In the genomic region with DNA sequence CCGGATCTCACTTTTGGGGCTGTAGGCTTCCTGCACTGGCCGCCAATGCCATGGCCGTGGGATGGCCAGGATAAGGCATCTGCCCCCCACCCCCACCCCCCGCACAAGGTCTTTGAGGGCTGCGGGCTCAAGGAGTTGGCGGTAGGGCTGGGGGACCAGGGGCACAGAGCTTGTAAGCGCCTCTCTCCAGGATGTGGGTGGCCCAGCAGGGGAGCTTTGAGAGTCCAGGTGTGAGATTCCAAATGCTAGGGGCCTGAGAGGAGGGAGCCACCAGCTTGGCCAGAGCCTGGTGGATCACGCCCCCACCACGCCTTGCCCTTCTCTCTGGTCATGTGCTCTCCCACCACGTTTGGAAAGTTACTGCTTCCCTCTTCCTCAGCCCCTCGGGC, we compare ENCODE assay signal across 15 cellular contexts. TPM values are rescaled to one million over a fixed set of nuclear protein-coding genes. Genes with fewer than 3 reads are reported as not detected.
A peak's percentile ranks its signal among the peaks of the same experiment; 100 is the strongest.
DNase-seq lines count a peak whose midpoint lies in the region; ATAC-seq and TF ChIP-seq lines count a peak whose summit lies in the region.
"Had no signal": no experiment of that assay in that cellular context is flagged by ENCODE, and none has a peak within 500 bp of the region (broad histone marks: within the 10 kb centered on the region; RNA-seq: fewer than 3 reads in every experiment).

No MANE protein-coding gene starts in this region.

- peaks cover 7% of the 10 kb centered on the region for H3F3A ChIP-seq in OCI-LY1 (ENCODE audit: insufficient read depth, low read length)

- H3K27me3 ChIP-seq in OCI-LY1 (ENCODE audit: insufficient read depth, low read length) = no peaks in the 10 kb centered on the region
- no peaks in the 10 kb centered on the region for H3K27me3 ChIP-seq in lung (ENCODE audit: control insufficient read depth, insufficient read depth)
- H3K27me3 ChIP-seq in HAP-1 (ENCODE audit: low read depth) = no peaks in the 10 kb centered on the region

- H3K4me2 ChIP-seq in OCI-LY1 (ENCODE audit: low read length) = peak overlapping the region; percentile 96

- POLR2A ChIA-PET in activated CD4-positive, alpha-beta memory T cell treated with anti-CD3 and anti-CD28 coated beads for 36 hours (lab: Charles Lee) = no interaction called here

- H2AFZ ChIP-seq in OCI-LY1 (ENCODE audit: low read length) = no peak overlapping the region

- H3K27me3 Mint-ChIP-seq in dendritic cell treated with granulocyte-macrophage colony-stimulating factor and Interleukin-4, amounts not matched to agents 40 ng/mL and 50 ng/mL, for 4 days = no peaks in the 10 kb centered on the region
- no peaks in the 10 kb centered on the region for H3K27me3 Mint-ChIP-seq in activated CD4-positive, alpha-beta memory T cell treated with anti-CD3 and anti-CD28 coated beads for 36 hours
- H3K27me3 Mint-ChIP-seq: stimulated activated naive CD8-positive, alpha-beta T cell treated with anti-CD3 and anti-CD28 coated beads, Interleukin-15, Interleukin-2, amounts not matched to agents 100 ng/mL and 50 ng/mL, for 24 hours had no signal

- H3K4me1 ChIP-seq in OCI-LY1 (ENCODE audit: insufficient read depth, low read length, severe bottlenecking) = peaks cover 85% of the 10 kb centered on the region
- H3K4me1 ChIP-seq in lung (ENCODE audit: control insufficient read depth in 2 of 2, insufficient read depth in 2 of 2, low read length in 2 of 2) = peaks cover 21 to 51% of the 10 kb centered on the region in 2 donors
- H3K4me1 ChIP-seq in HAP-1 = no peaks in the 10 kb centered on the region

- CTCF ChIA-PET in activated CD4-positive, alpha-beta memory T cell treated with anti-CD3 and anti-CD28 coated beads for 36 hours (lab: Charles Lee) = no interaction called here

- H3K36me3 Mint-ChIP-seq in dendritic cell treated with granulocyte-macrophage colony-stimulating factor and Interleukin-4, amounts not matched to agents 40 ng/mL and 50 ng/mL, for 4 days (ENCODE audit: low read depth) = peaks cover 59% of the 10 kb centered on the region
- peaks cover 7% of the 10 kb centered on the region for H3K36me3 Mint-ChIP-seq in activated CD4-positive, alpha-beta memory T cell treated with anti-CD3 and anti-CD28 coated beads for 36 hours

- peaks cover 91% of the 10 kb centered on the region for H3K4me1 Mint-ChIP-seq in dendritic cell treated with granulocyte-macrophage colony-stimulating factor and Interleukin-4, amounts not matched to agents 40 ng/mL and 50 ng/mL, for 4 days (ENCODE audit: low read depth)
- peaks cover 48% of the 10 kb centered on the region for H3K4me1 Mint-ChIP-seq in activated CD4-positive, alpha-beta memory T cell treated with anti-CD3 and anti-CD28 coated beads for 36 hours (ENCODE audit: low read depth)

- H3K9ac ChIP-seq in OCI-LY1 (ENCODE audit: low read length) = no peak overlapping the region; the same call in 1 of the 2 replicates

- in situ Hi-C loops in HAP-1 (cut with MboI; ENCODE audit: low sequenced_read_pairs) = no loop called here

- TF ChIP-seq CTCF in OCI-LY1 (IDR thresholded peaks at IDR 0.05; ENCODE audit: low read length) (no peak), lung (IDR thresholded peaks at IDR 0.05; ENCODE audit: control extremely low read depth, extremely low read depth) (no peak)

- no peaks in the 10 kb centered on the region for H3K9me2 ChIP-seq in OCI-LY1 (ENCODE audit: low read depth, low read length)

- intact Hi-C loops in dendritic cell treated with granulocyte-macrophage colony-stimulating factor and Interleukin-4, amounts not matched to agents 40 ng/mL and 50 ng/mL, for 4 days (cut with micrococcal nuclease) = no loop called here
- intact Hi-C loops in activated CD4-positive, alpha-beta memory T cell treated with anti-CD3 and anti-CD28 coated beads for 36 hours (cut with micrococcal nuclease) = no loop called here

- H3K4me3 ChIP-seq in OCI-LY1 (ENCODE audit: low read depth, low read length, poor library complexity, severe bottlenecking) = no peak overlapping the region
- H3K4me3 ChIP-seq in lung = no peak overlapping the region
- H3K4me3 ChIP-seq in HAP-1 = no peak overlapping the region

- ATAC-seq in lung (ENCODE audit: insufficient read depth, low FRiP score) = no peak
- no peak for ATAC-seq in left lobe of liver
- ATAC-seq: PC-3 had no signal

- H3K4me3 Mint-ChIP-seq in dendritic cell treated with granulocyte-macrophage colony-stimulating factor and Interleukin-4, amounts not matched to agents 40 ng/mL and 50 ng/mL, for 4 days = no peak overlapping the region
- H3K4me3 Mint-ChIP-seq in activated CD4-positive, alpha-beta memory T cell treated with anti-CD3 and anti-CD28 coated beads for 36 hours = no peak overlapping the region
- H3K4me3 Mint-ChIP-seq: stimulated activated naive CD8-positive, alpha-beta T cell treated with anti-CD3 and anti-CD28 coated beads, Interleukin-15, Interleukin-2, amounts not matched to agents 100 ng/mL and 50 ng/mL, for 24 hours had no signal

- H3K27ac ChIP-seq in OCI-LY1 (ENCODE audit: low read depth, low read length, poor library complexity, severe bottlenecking) (peak overlapping the region; percentile 79), lung (ENCODE audit: low read depth in 1 of 2, low read length in 1 of 2) (peak overlapping the region; percentile 86 to 87), temporal lobe (ENCODE audit: low read depth, low read length) (peak overlapping the region; percentile 78)
- H3K27ac ChIP-seq: VCaP had no signal

- H3K36me3 ChIP-seq in OCI-LY1 (ENCODE audit: insufficient read depth, low read length) (no peaks in the 10 kb centered on the region; the same call in 1 of the 2 replicates), lung (ENCODE audit: control insufficient read depth in 2 of 2, insufficient read depth in 2 of 2, low read length in 2 of 2) (peaks cover 0 to 9% of the 10 kb centered on the region in 2 donors), HAP-1 (replicated peaks) (peaks cover 3% of the 10 kb centered on the region; the same call in 1 of the 2 replicates)

- peak overlapping the region; percentile 88 for H3K27ac Mint-ChIP-seq in dendritic cell treated with granulocyte-macrophage colony-stimulating factor and Interleukin-4, amounts not matched to agents 40 ng/mL and 50 ng/mL, for 4 days
- no peak overlapping the region for H3K27ac Mint-ChIP-seq in activated CD4-positive, alpha-beta memory T cell treated with anti-CD3 and anti-CD28 coated beads for 36 hours
- H3K27ac Mint-ChIP-seq: nephron; stimulated activated naive CD8-positive, alpha-beta T cell treated with anti-CD3 and anti-CD28 coated beads, Interleukin-15, Interleukin-2, amounts not matched to agents 100 ng/mL and 50 ng/mL, for 24 hours had no signal

- DNase-seq in lung (ENCODE audit: low spot score) = no peak
- DNase-seq in HAP-1 (ENCODE audit: low spot score in 2 of 2) = no peak
- no peak for DNase-seq in left lobe of liver (ENCODE audit: low spot score)
- no peak for DNase-seq in activated CD4-positive, alpha-beta memory T cell treated with anti-CD3 and anti-CD28 coated beads for 36 hours
- DNase-seq in stimulated activated CD4-positive, alpha-beta T cell treated with anti-CD3 and anti-CD28 coated beads, Interleukin-12 subunit alpha, Interleukin-12 subunit beta, amount 100 ng/mL, for 4 hours = no peak
- DNase-seq: cerebellar nuclear complex, DMS53, NCI-H187 treated with DMSO at 0.1 percent for 48 hours, PC-3 had no signal

- no peaks in the 10 kb centered on the region for H4K20me1 ChIP-seq in OCI-LY1 (ENCODE audit: insufficient read depth, low read length)

- H3K79me2 ChIP-seq in OCI-LY1 (ENCODE audit: insufficient read depth, low read length) = peaks cover 25% of the 10 kb centered on the region

- WGBS in lung, 2 donors = 48 to 62% methylated on average over 11 of the region's 11 CpGs

- no peaks in the 10 kb centered on the region for H3K9me3 ChIP-seq in OCI-LY1 (ENCODE audit: low read length)
- H3K9me3 ChIP-seq in lung (ENCODE audit: control insufficient read depth in 2 of 2, insufficient read depth in 1 of 2, low read length in 1 of 2) = no peaks in the 10 kb centered on the region
- H3K9me3 ChIP-seq in HAP-1 = no peaks in the 10 kb centered on the region

- H3K9me3 Mint-ChIP-seq in dendritic cell treated with granulocyte-macrophage colony-stimulating factor and Interleukin-4, amounts not matched to agents 40 ng/mL and 50 ng/mL, for 4 days = no peaks in the 10 kb centered on the region
- H3K9me3 Mint-ChIP-seq in activated CD4-positive, alpha-beta memory T cell treated with anti-CD3 and anti-CD28 coated beads for 36 hours = no peaks in the 10 kb centered on the region
- H3K9me3 Mint-ChIP-seq: nephron; stimulated activated naive CD8-positive, alpha-beta T cell treated with anti-CD3 and anti-CD28 coated beads, Interleukin-15, Interleukin-2, amounts not matched to agents 100 ng/mL and 50 ng/mL, for 24 hours had no signal

RNA-seq across cellular contexts. Expression of a gene that starts 5.0 kb away (rescaled TPM):
- 100 to 1,000 TPM; 605 to 708 TPM for total RNA-seq in lung
- polyA plus RNA-seq in lung = 100 to 1,000 TPM; 412 to 679 TPM
- total RNA-seq in temporal lobe = 93.7 TPM
- total RNA-seq in left lobe of liver = 564 TPM
- total RNA-seq in activated CD4-positive, alpha-beta memory T cell treated with anti-CD3 and anti-CD28 coated beads for 36 hours = 100 to 1,000 TPM; 177 to 178 TPM

RNA-seq across cellular contexts. Expression of a gene that starts 18.4 kb away (rescaled TPM):
- total RNA-seq in lung (10 to 100 TPM; 25.1 to 56.5 TPM), temporal lobe (15.5 TPM), left lobe of liver (24.8 TPM)
- polyA plus RNA-seq in lung = 10 to 100 TPM; 48.8 to 50.7 TPM
- total RNA-seq in activated CD4-positive, alpha-beta memory T cell treated with anti-CD3 and anti-CD28 coated beads for 36 hours = 10 to 100 TPM; 33.8 to 40.2 TPM
